In the genomic region with DNA sequence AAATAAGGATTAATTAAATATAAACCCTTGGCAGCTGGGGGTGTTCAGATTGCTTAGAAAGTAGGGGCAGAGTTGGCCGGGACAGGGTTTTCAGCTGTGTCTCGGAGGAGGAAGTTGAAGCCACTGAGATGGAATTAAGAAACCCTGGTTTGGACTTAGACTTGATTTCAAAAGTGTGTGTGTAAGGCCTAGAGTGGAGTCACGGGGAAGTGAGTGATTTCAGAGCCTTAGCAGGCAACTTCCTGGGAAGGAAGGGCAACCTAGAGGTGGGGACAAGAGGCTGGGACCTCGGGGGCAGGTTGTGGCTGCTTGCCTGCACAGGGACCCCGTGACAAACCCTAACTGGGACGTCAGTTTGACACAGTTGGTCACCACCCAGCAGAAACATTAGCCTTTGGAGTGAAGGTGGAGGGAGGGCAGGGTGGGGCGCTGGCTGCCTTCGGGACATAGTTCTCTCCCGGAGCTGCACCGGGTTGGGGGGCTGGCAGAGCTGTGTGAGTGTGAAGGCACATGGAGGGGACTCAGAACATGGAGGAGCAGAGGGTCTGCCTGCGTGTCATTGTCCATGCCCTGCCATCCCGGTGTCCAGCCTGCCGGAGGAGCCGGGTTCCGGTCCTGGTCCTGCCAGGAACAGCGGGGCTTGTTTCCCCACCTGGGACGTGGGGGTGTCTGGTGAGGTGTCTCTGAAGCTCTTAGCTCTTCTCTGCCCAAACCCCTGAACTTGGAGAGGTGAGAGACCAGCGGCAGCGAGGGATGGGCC, we compare ENCODE assay signal across 8 cellular contexts. TPM values are rescaled to one million over a fixed set of nuclear protein-coding genes. Genes with fewer than 3 reads are reported as not detected.
DNase-seq lines count a peak whose midpoint lies in the region; ATAC-seq and TF ChIP-seq lines count a peak whose summit lies in the region.

No MANE protein-coding gene starts in this region.

- POLR2A ChIA-PET in IMR-90 (lab: Charles Lee; ENCODE audit: unreplicated experiment) = no interaction called here

- peak overlapping the region; percentile 79; the same call in 1 of the 2 replicates for H3K56ac ChIP-seq in IMR-90 (ENCODE audit: extremely low read depth, insufficient read depth, low read length)

- H3K4me3 ChIP-seq in IMR-90 (ENCODE audit: insufficient read depth, low read depth, low read length) (peak overlapping the region; percentile 88), ascending aorta (peak overlapping the region; percentile 93 to 100), kidney epithelial cell (ENCODE audit: low read depth, low read length) (peak overlapping the region; percentile 71), stomach (peak overlapping the region; percentile 84 to 99 (median 96))

- peaks cover 12 to 58% of the 10 kb centered on the region in 2 experiments; a peak in 3 of 4 replicates for H3K79me1 ChIP-seq in IMR-90 (ENCODE audit: low read depth in 1 of 2, low read length in 2 of 2)

- 0 out of 3 replicates have a peak overlapping the region, but pooled peaks have one; percentile 4 for H2BK15ac ChIP-seq in IMR-90 (ENCODE audit: low read depth, low read length)

- H3K9me1 ChIP-seq in IMR-90 (ENCODE audit: insufficient read depth, low read length) = peaks cover 17% of the 10 kb centered on the region

- H3K27ac ChIP-seq in 22Rv1 (peak overlapping the region; percentile 81; the same call in 1 of the 2 replicates), IMR-90 (ENCODE audit: insufficient read depth, low read length) (peak overlapping the region; percentile 91), ascending aorta (peak overlapping the region; percentile 99), stomach (peak overlapping the region; percentile 90 to 99 (median 99))

- DNase-seq in IMR-90 (peak; percentile 56), ascending aorta (ENCODE audit: low spot score in 2 of 2) (peak; percentile 38 to 76), kidney epithelial cell (ENCODE audit: low read depth) (no peak), stomach (peak; percentile 49), omental fat pad (ENCODE audit: low spot score) (no peak), NCI-H2196 treated with DMSO at 0.1 percent for 48 hours (lab: John Stamatoyannopoulos, UW; ENCODE audit: unreplicated experiment) (no peak)

- H3K4me1 ChIP-seq in IMR-90 (ENCODE audit: control insufficient read depth, insufficient read depth, low read length) (peaks cover 43% of the 10 kb centered on the region), ascending aorta (peaks cover 34 to 50% of the 10 kb centered on the region in 2 donors), stomach (peaks cover 67 to 88% (median 82%) of the 10 kb centered on the region in 4 donors)

- peak overlapping the region; percentile 79 for H3K23ac ChIP-seq in IMR-90 (ENCODE audit: low read depth, low read length)

- peak overlapping the region; percentile 94 for H3K9ac ChIP-seq in IMR-90 (ENCODE audit: low read depth, low read length)

- H2BK20ac ChIP-seq in IMR-90 (ENCODE audit: low read depth, low read length) = no peak overlapping the region; the same call in 1 of the 2 replicates

- no peak overlapping the region for H2AFZ ChIP-seq in IMR-90 (replicated peaks; ENCODE audit: low read length, poor library complexity)

- no peak overlapping the region for H4K5ac ChIP-seq in IMR-90 (ENCODE audit: low read depth, low read length)

- ATAC-seq in IMR-90 (ENCODE audit: low read depth) = no peak
- ATAC-seq in omental fat pad (ENCODE audit: low FRiP score) = no peak
- no peak for ATAC-seq in GM19455 (IDR thresholded peaks at IDR 0.05; ENCODE audit: unreplicated experiment)

- peak overlapping the region; percentile 92 for H3K4ac ChIP-seq in IMR-90 (ENCODE audit: low read depth, low read length)

- CTCF ChIA-PET in IMR-90 (lab: Yijun Ruan, JAX) = interaction anchor here (0.6 to 0.8 kb wide), 2 partner anchors 16 to 536 kb away, joined by 3 to 4 read pairs; no protein-coding TSS in a partner anchor

- H3K14ac ChIP-seq in IMR-90 (replicated peaks; ENCODE audit: low read depth, low read length) = peak overlapping the region; percentile 86

- H4K20me1 ChIP-seq in IMR-90 (ENCODE audit: insufficient read depth, low read length) = peaks cover 54% of the 10 kb centered on the region

- peak overlapping the region; percentile 46 for H2AK5ac ChIP-seq in IMR-90 (ENCODE audit: low read depth, low read length)

- H4K8ac ChIP-seq in IMR-90 (ENCODE audit: low read depth in 2 of 2, low read length in 2 of 2) = peak overlapping the region in 1 of 2 experiments; percentile 57; a peak in 2 of 4 replicates

- H3K27me3 ChIP-seq in IMR-90 (ENCODE audit: control insufficient read depth, insufficient read depth, low read length) = no peaks in the 10 kb centered on the region
- no peaks in the 10 kb centered on the region for H3K27me3 ChIP-seq in ascending aorta
- no peaks in the 10 kb centered on the region for H3K27me3 ChIP-seq in kidney epithelial cell (ENCODE audit: control insufficient read depth, insufficient read depth, low read length)
- H3K27me3 ChIP-seq in stomach = no peaks in the 10 kb centered on the region

- BruUV-seq in IMR-90 (replicated peaks; lab: Mats Ljungman, UMichigan) = no TSS peak

- peaks cover 21% of the 10 kb centered on the region for H3K36me3 ChIP-seq in IMR-90 (ENCODE audit: control insufficient read depth, insufficient read depth, low read length)
- H3K36me3 ChIP-seq in ascending aorta = peaks cover 6 to 11% of the 10 kb centered on the region in 2 donors
- H3K36me3 ChIP-seq in kidney epithelial cell (ENCODE audit: control insufficient read depth, insufficient read depth, low read length) = peaks cover 1% of the 10 kb centered on the region
- H3K36me3 ChIP-seq in stomach = peaks cover 0 to 15% (median 9%) of the 10 kb centered on the region in 4 donors

- TF ChIP-seq EP300 in stomach (IDR thresholded peaks at IDR 0.05) = no peak

- peak overlapping the region; percentile 52 for H2BK120ac ChIP-seq in IMR-90 (ENCODE audit: low read depth, low read length)

- H2AK9ac ChIP-seq in IMR-90 (replicated peaks; ENCODE audit: low read depth, low read length, poor library complexity) = peak overlapping the region; percentile 91

- WGBS in IMR-90 (ENCODE audit: extremely low coverage in 2 of 2, insufficient read length in 1 of 2), 2 experiments = 93% methylated on average over 8 of the region's 19 CpGs; no CpG with 5 or more reads in 1 of the 2 experiments
- WGBS in stomach, 5 donors = 23 to 33% (median 28%) methylated on average over 15 to 19 of the region's 19 CpGs

- H3K18ac ChIP-seq in IMR-90 (ENCODE audit: low read depth, low read length) = no peak overlapping the region

- dilution Hi-C loops in IMR-90 (cut with HindIII; ENCODE audit: low sequenced_read_pairs, unreplicated experiment) = no loop called here

- H3K4me2 ChIP-seq in IMR-90 (ENCODE audit: low read depth, low read length) = peak overlapping the region; percentile 97

- intact Hi-C loops in IMR-90 (cut with micrococcal nuclease) (no loop called here), ascending aorta (cut with DNase I) (loop anchor here (5.0 to 10.0 kb wide), 4 partner anchors 334 to 1221 kb away; partner anchors contain the start of genes NPTX2, TRRAP, ZKSCAN5 and ZNF394), stomach (cut with DNase I; ENCODE audit: low total_unique reads) (no loop called here)

- peak overlapping the region; percentile 94 for H2BK5ac ChIP-seq in IMR-90 (ENCODE audit: low read depth, low read length, poor library complexity, severe bottlenecking)

- H3K9me3 ChIP-seq in IMR-90 (ENCODE audit: control insufficient read depth, insufficient read depth, low read length) = no peaks in the 10 kb centered on the region
- H3K9me3 ChIP-seq in ascending aorta = no peaks in the 10 kb centered on the region
- H3K9me3 ChIP-seq in stomach = no peaks in the 10 kb centered on the region

- TF ChIP-seq POLR2A in IMR-90 (IDR thresholded peaks at IDR 0.05; ENCODE audit: low read depth, low read length) (no peak), stomach (IDR thresholded peaks at IDR 0.05) (no peak)

- in situ Hi-C loops in IMR-90 (cut with MboI; ENCODE audit: low sequenced_read_pairs) = no loop called here

- peak overlapping the region; percentile 85 for H4K91ac ChIP-seq in IMR-90 (ENCODE audit: insufficient read depth, low read depth, low read length)

- TF ChIP-seq RAD21 in IMR-90 (IDR thresholded peaks at IDR 0.05; ENCODE audit: low read length) = no peak

- TF ChIP-seq CTCF in 22Rv1 (IDR thresholded peaks at IDR 0.05) (no peak), IMR-90 (conservative IDR thresholded peaks at IDR 0.05; ENCODE audit: low read depth, low read length) (no peak), ascending aorta (IDR thresholded peaks at IDR 0.05) (no peak), kidney epithelial cell (IDR thresholded peaks at IDR 0.05; ENCODE audit: insufficient read depth, low read length, poor library complexity, severe bottlenecking) (no peak), stomach (IDR thresholded peaks at IDR 0.05) (no peak), omental fat pad (IDR thresholded peaks at IDR 0.05) (no peak)

TF ChIP-seq in IMR-90, 13 proteins besides CTCF, POLR2A, EP300 and RAD21 (continues in another document):
- TF ChIP-seq RCOR1 (IDR thresholded peaks at IDR 0.05; ENCODE audit: insufficient replicate concordance, low read length) (no peak), FOS (IDR thresholded peaks at IDR 0.05; ENCODE audit: low read depth, low read length) (no peak), BHLHE40 (IDR thresholded peaks at IDR 0.05; ENCODE audit: low read depth, low read length) (no peak)

RNA-seq across cellular contexts. Expression of gene BRI3, which starts 1.8 kb away (rescaled TPM):
- total RNA-seq in IMR-90 (2012; rRNA removed) (24.7 and 30.6 TPM in 2 replicates), ascending aorta (61.6 TPM), kidney epithelial cell (127 and 129 TPM in 2 replicates), stomach (10 to 100 TPM in 4 of 5 donors, not detected in 1; 25.9 to 92.8 (median 50.7) TPM), omental fat pad (100 to 1,000 TPM in 1 of 4 donors, 10 to 100 TPM in 3; 39.0 to 126 (median 71.8) TPM)
- polyA plus RNA-seq in IMR-90 (2012; rRNA removed) (68.3 and 91.3 TPM in 2 replicates), stomach (100 to 1,000 TPM; 241 to 411 (median 328) TPM)
- 81.9 and 90.8 TPM in 2 replicates for polyA plus RNA-seq in IMR-90 (2012; cell fraction: cytosol; rRNA removed)
- polyA plus RNA-seq in IMR-90 (2012; cell fraction: nucleus; rRNA removed; ENCODE audit: low replicate concordance) = 23.2 and 48.0 TPM in 2 replicates

RNA-seq across cellular contexts. Expression of gene TECPR1, which starts 31.3 kb away (rescaled TPM):
- 6.9 and 14.7 TPM in 2 replicates for total RNA-seq in IMR-90 (2012; rRNA removed)
- 10.6 and 11.5 TPM in 2 replicates for polyA plus RNA-seq in IMR-90 (2012; rRNA removed)
- 6.5 and 9.9 TPM in 2 replicates for polyA plus RNA-seq in IMR-90 (2012; cell fraction: cytosol; rRNA removed)
- 18.6 and 48.0 TPM in 2 replicates for polyA plus RNA-seq in IMR-90 (2012; cell fraction: nucleus; rRNA removed; ENCODE audit: low replicate concordance)
- 28.1 TPM for total RNA-seq in ascending aorta
- total RNA-seq in kidney epithelial cell = 44.0 and 49.4 TPM in 2 replicates
- total RNA-seq in stomach = 10 to 100 TPM; 17.4 to 70.7 (median 35.6) TPM
- polyA plus RNA-seq in stomach = 10 to 100 TPM in 2 of 3 donors, 1 to 10 TPM in 1; 8.8 to 25.1 (median 11.2) TPM
- total RNA-seq in omental fat pad = 10 to 100 TPM; 12.0 to 36.3 (median 17.1) TPM

Comparison
In these comparisons a context has a peak if more than half of its experiments do, and no peak if none do; other contexts are left out.
1. DNase-seq: peak in IMR-90 (single experiment), ascending aorta (2 of 2) and stomach (single experiment); none in kidney epithelial cell (single experiment), omental fat pad (single experiment) and NCI-H2196 treated with DMSO at 0.1 percent for 48 hours (single experiment).
2. Peak in every context shown above with its lines, with median percentiles within 50 percentile points of each other: H3K27ac ChIP-seq and H3K4me3 ChIP-seq.